Comparison of ENCODE assay signal across 2 cellular contexts in the genomic region with DNA sequence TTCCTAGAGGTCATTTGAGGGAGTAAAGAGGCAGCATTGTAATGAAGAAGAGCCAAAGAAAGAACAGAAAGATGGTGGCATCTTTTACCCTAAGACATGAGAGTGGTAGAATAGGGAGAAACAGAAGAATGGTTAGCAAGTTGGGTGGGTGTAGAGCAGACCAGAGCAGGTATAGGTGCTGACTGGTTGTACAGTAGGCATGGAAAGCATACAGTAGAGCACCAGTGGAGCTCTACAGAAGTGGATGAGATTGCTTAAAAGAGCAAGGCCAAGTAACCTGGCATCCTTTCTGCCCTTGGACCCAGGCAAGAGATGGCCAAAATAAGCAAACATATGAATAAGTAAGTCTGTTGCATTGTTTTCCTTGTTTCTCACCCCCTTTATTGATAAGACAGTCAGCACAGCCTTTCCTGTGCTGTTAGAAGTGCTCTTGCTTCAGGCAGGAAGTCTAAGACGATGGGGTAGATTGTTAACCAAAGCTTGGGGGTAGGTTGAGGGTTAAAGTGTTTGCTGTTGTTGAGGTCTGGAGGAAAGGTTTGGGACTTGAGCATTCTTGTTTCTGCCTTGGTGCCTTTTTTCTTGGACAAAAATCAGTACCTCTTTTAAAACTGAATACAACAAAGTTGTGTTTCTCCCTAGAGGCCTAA.
TF ChIP-seq lines count a peak whose summit lies in the region.

No MANE protein-coding gene starts in this region.

TF ChIP-seq in GM23338, 12 proteins besides CTCF, POLR2A, EP300 and RAD21:
- TF ChIP-seq CREB1 (CRISPR knock-in tag; IDR thresholded peaks at IDR 0.05; ENCODE audit: low read depth) = no peak
- no peak for TF ChIP-seq EZH2 (IDR thresholded peaks at IDR 0.05; ENCODE audit: low read depth, unreplicated experiment)

TF ChIP-seq in H1, 55 proteins besides CTCF, POLR2A, EP300 and RAD21:
- TF ChIP-seq EGR1 (IDR thresholded peaks at IDR 0.05; ENCODE audit: borderline replicate concordance, low read depth, low read length) = no peak
- TF ChIP-seq, protein P1, sequence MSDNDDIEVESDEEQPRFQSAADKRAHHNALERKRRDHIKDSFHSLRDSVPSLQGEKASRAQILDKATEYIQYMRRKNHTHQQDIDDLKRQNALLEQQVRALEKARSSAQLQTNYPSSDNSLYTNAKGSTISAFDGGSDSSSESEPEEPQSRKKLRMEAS (IDR thresholded peaks at IDR 0.05) = no peak
- no peak for TF ChIP-seq SP4 (IDR thresholded peaks at IDR 0.05; ENCODE audit: low read length)
- TF ChIP-seq SP2 (IDR thresholded peaks at IDR 0.05; ENCODE audit: low read length) = no peak
- TF ChIP-seq JUND (IDR thresholded peaks at IDR 0.05; ENCODE audit: low read length) = no peak
- no peak for TF ChIP-seq NRF1 (IDR thresholded peaks at IDR 0.05; ENCODE audit: low read depth, low read length)
- TF ChIP-seq SIN3A (conservative IDR thresholded peaks at IDR 0.05 in 1 of 2, IDR thresholded peaks at IDR 0.05 in 1 of 2; ENCODE audit: low read depth in 1 of 2, low read length in 2 of 2) = no peak
- TF ChIP-seq ASH2L (IDR thresholded peaks at IDR 0.05; ENCODE audit: low read length) = no peak
- no peak for TF ChIP-seq GTF2F1 (IDR thresholded peaks at IDR 0.05; ENCODE audit: borderline replicate concordance, low read depth, low read length)
- no peak for TF ChIP-seq KDM4A (IDR thresholded peaks at IDR 0.05; ENCODE audit: low read depth, low read length, severe bottlenecking)
